In the genomic region with DNA sequence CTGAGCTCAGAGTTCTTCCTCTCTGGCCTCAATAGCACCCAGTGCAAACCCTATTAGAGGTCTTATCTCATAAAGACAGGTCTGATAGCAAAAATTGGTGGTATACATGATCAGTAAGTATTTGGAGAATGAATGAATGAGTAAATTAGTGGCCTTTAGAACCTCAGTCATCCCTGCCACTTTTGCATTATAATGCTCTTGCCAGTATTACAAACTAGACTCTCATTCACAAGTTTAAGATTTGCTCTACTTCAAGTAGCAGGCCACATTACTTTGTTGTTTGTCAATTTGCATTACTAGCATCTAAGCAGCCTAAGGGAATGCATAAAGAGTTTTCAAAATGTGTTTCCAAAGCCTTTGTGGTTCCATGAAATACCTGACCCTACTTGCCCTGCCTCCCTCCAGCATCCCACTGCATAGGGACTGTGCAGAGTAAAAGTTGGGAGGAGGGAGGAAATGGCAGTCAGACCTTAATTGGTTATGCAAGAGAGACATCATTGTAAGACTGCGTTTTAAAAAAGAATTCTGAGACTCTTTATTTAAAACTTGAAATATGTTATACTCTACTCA, we compare ENCODE assay signal across 29 cellular contexts. TPM values are rescaled to one million over a fixed set of nuclear protein-coding genes. Genes with fewer than 3 reads are reported as not detected.
"Had no signal": no experiment of that assay in that cellular context is flagged by ENCODE, and none has a peak within 500 bp of the region (broad histone marks: within the 10 kb centered on the region; RNA-seq: fewer than 3 reads in every experiment).

No MANE protein-coding gene starts in this region.

- FAIRE-seq: astrocyte, colon, frontal cortex had no signal

- ATAC-seq: activated T-cell treated with anti-CD3 and anti-CD28 coated beads, Interleukin-2, amount 50 U/mL, for 72 hours; body of pancreas; esophagus mucosa; T-helper 17 cell had no signal

- H3K27ac Mint-ChIP-seq: activated CD4-positive, alpha-beta memory T cell treated with anti-CD3 and anti-CD28 coated beads, Interleukin-2, amount 10 ng/mL, durations not matched to agents 7 days and 5 days; activated CD4-positive, alpha-beta T cell treated with anti-CD3 and anti-CD28 coated beads, Interleukin-2, amount 10 ng/mL, durations not matched to agents 7 days and 5 days; activated naive CD8-positive, alpha-beta T cell; activated T-cell treated with anti-CD3 and anti-CD28 coated beads, Interleukin-2, amount 50 U/mL, for 24 hours; activated T-cell treated with anti-CD3 and anti-CD28 coated beads, Interleukin-2, amount 50 U/mL, for 72 hours; T-helper 17 cell; T-helper 2 cell treated with Interferon-gamma antibody and Interleukin-4, amounts not matched to agents 5 μg/mL and 100 μg/mL, for 36 hours had no signal

- H3K27ac ChIP-seq: body of pancreas had no signal

- H3K4me1 Mint-ChIP-seq: activated CD4-positive, alpha-beta memory T cell treated with anti-CD3 and anti-CD28 coated beads, Interleukin-2, amount 10 ng/mL, durations not matched to agents 7 days and 5 days; activated CD4-positive, alpha-beta T cell treated with anti-CD3 and anti-CD28 coated beads, Interleukin-2, amount 10 ng/mL, durations not matched to agents 7 days and 5 days; T-helper 17 cell had no signal

- DNase-seq: activated CD4-positive, alpha-beta memory T cell treated with anti-CD3 and anti-CD28 coated beads, Interleukin-2, amount 10 ng/mL, durations not matched to agents 7 days and 5 days; activated CD4-positive, alpha-beta T cell treated with anti-CD3 and anti-CD28 coated beads for 1 hour; activated CD4-positive, alpha-beta T cell treated with anti-CD3 and anti-CD28 coated beads for 4 hours; activated CD4-positive, alpha-beta T cell treated with anti-CD3 and anti-CD28 coated beads, Interleukin-2, amount 10 ng/mL, durations not matched to agents 7 days and 5 days; activated CD4-positive, alpha-beta T cell treated with anti-CD3 and anti-CD28 coated beads, Interleukin-2, amount 50 U/mL, for 4 hours; activated CD8-positive, alpha-beta memory T cell treated with anti-CD3 and anti-CD28 coated beads, Interleukin-2, amount 50 U/mL, for 48 hours; activated gamma-delta T cell treated with Interleukin-2 at 50 U/mL for 16 hours; activated naive CD4-positive, alpha-beta T cell treated with anti-CD3 and anti-CD28 coated beads, Interleukin-2, amount 50 U/mL, for 16 hours; activated naive CD4-positive, alpha-beta T cell treated with Interleukin-2 at 50 U/mL for 16 hours; activated T-cell treated with anti-CD3 and anti-CD28 coated beads for 4 hours; activated T-cell treated with anti-CD3 and anti-CD28 coated beads, Interleukin-2, amount 50 U/mL, for 24 hours; activated T-cell treated with anti-CD3 and anti-CD28 coated beads, Interleukin-2, amount 50 U/mL, for 72 hours; amniotic stem cell; anterior cingulate cortex; body of pancreas; caudate nucleus; cortex of kidney; dermis blood vessel endothelial cell; effector CD4-positive, alpha-beta T cell; foreskin fibroblast; head of caudate nucleus; T-helper 1 cell; T-helper 17 cell had no signal

- H3K4me3 ChIP-seq: body of pancreas had no signal

- H3K4me3 Mint-ChIP-seq: activated CD4-positive, alpha-beta memory T cell treated with anti-CD3 and anti-CD28 coated beads, Interleukin-2, amount 10 ng/mL, durations not matched to agents 7 days and 5 days; activated CD4-positive, alpha-beta T cell treated with anti-CD3 and anti-CD28 coated beads, Interleukin-2, amount 10 ng/mL, durations not matched to agents 7 days and 5 days; activated naive CD8-positive, alpha-beta T cell; activated T-cell treated with anti-CD3 and anti-CD28 coated beads, Interleukin-2, amount 50 U/mL, for 24 hours; activated T-cell treated with anti-CD3 and anti-CD28 coated beads, Interleukin-2, amount 50 U/mL, for 72 hours; T-helper 17 cell; T-helper 2 cell treated with Interferon-gamma antibody and Interleukin-4, amounts not matched to agents 5 μg/mL and 100 μg/mL, for 36 hours had no signal

- H3K36me3 Mint-ChIP-seq: activated naive CD8-positive, alpha-beta T cell had no signal

- H3K27me3 ChIP-seq: body of pancreas had no signal

- H3K9me3 Mint-ChIP-seq: activated CD4-positive, alpha-beta memory T cell treated with anti-CD3 and anti-CD28 coated beads, Interleukin-2, amount 10 ng/mL, durations not matched to agents 7 days and 5 days; activated CD4-positive, alpha-beta T cell treated with anti-CD3 and anti-CD28 coated beads, Interleukin-2, amount 10 ng/mL, durations not matched to agents 7 days and 5 days; activated T-cell treated with anti-CD3 and anti-CD28 coated beads, Interleukin-2, amount 50 U/mL, for 24 hours; activated T-cell treated with anti-CD3 and anti-CD28 coated beads, Interleukin-2, amount 50 U/mL, for 72 hours; T-helper 2 cell treated with Interferon-gamma antibody and Interleukin-4, amounts not matched to agents 5 μg/mL and 100 μg/mL, for 36 hours had no signal

- H3K9me3 ChIP-seq: body of pancreas had no signal

RNA-seq across cellular contexts. Expression of gene TSPAN12, which starts 21.3 kb away (rescaled TPM):
- total RNA-seq: activated CD4-positive, alpha-beta memory T cell treated with anti-CD3 and anti-CD28 coated beads, Interleukin-2, amount 10 ng/mL, durations not matched to agents 7 days and 5 days; activated CD4-positive, alpha-beta T cell treated with anti-CD3 and anti-CD28 coated beads, Interleukin-2, amount 10 ng/mL, durations not matched to agents 7 days and 5 days; T-helper 17 cell had no signal
